In the genomic region with DNA sequence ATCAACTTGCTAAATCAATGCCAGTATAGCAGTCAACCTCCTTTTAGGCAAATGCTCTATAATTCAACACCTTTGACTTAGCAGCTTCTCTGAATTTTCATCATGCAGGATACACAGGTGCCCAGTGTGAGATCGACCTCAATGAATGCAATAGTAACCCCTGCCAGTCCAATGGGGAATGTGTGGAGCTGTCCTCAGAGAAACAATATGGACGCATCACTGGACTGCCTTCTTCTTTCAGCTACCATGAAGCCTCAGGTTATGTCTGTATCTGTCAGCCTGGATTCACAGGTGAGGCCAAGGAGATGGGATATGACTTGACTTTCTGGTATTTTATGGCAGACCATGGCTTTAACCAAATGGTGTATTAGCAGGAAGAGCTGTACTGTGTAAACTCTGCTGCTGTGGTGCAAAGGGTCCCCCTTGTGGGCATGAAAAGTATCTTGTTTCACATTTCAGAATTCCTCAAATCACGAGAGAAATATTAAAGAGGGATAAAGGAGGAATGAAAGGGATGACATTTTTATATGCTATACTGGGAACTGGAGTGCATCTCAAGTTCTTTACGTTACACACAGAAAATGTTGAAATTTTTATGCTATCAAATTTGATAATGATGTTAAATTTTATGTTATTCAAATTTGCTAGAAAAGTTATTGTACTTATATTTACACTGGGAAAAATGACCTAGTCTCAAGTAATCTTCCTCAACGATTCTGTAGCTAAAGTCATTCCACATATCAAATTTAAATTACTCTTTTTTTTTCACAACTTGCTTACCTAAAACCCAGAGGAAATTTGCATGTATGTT, we compare ENCODE assay signal across 9 cellular contexts.
DNase-seq lines count a peak whose midpoint lies in the region; ATAC-seq and TF ChIP-seq lines count a peak whose summit lies in the region.
"Had no signal": no experiment of that assay in that cellular context is flagged by ENCODE, and none has a peak within 500 bp of the region (broad histone marks: within the 10 kb centered on the region; RNA-seq: fewer than 3 reads in every experiment).

No MANE protein-coding gene starts in this region.

- DNase-seq in NCI-H2196 (lab: John Stamatoyannopoulos, UW; ENCODE audit: unreplicated experiment) (peak; percentile 31), NCI-H2196 treated with DMSO at 0.1 percent for 48 hours (lab: John Stamatoyannopoulos, UW; ENCODE audit: unreplicated experiment) (no peak), LHCN-M2 (ENCODE audit: low read depth) (peak; percentile 62), SHP77 (lab: John Stamatoyannopoulos, UW) (peak; percentile 46 to 59), endodermal cell (peak; percentile 64), mesenchymal stem cell (peak; percentile 63)
- no peak for DNase-seq in activated CD8-positive, alpha-beta memory T cell treated with anti-CD3 and anti-CD28 coated beads for 24 hours

- no peaks in the 10 kb centered on the region for H3K4me1 ChIP-seq in endodermal cell (ENCODE audit: control insufficient read depth, insufficient read depth, low read length)
- H3K4me1 ChIP-seq in mesenchymal stem cell (ENCODE audit: control insufficient read depth, insufficient read depth, low read depth, low read length): no peaks in the 10 kb centered on the region

- H3K36me3 ChIP-seq in endodermal cell (ENCODE audit: control insufficient read depth, insufficient read depth, low read length): no peaks in the 10 kb centered on the region
- H3K36me3 ChIP-seq in mesenchymal stem cell (ENCODE audit: control insufficient read depth in 1 of 2, insufficient read depth in 2 of 2, low read depth in 1 of 2, low read length in 2 of 2): no peaks in the 10 kb centered on the region

- H3K4me2 ChIP-seq in mesenchymal stem cell (ENCODE audit: low read length, poor library complexity, severe bottlenecking): no peak overlapping the region

- H3K18ac ChIP-seq in mesenchymal stem cell (ENCODE audit: low read depth in 1 of 2, low read length in 2 of 2): no peak overlapping the region

- no peaks in the 10 kb centered on the region for H3K27me3 Mint-ChIP-seq in endodermal cell (ENCODE audit: insufficient read depth)
- H3K27me3 Mint-ChIP-seq: stimulated activated naive CD8-positive, alpha-beta T cell treated with anti-CD3 and anti-CD28 coated beads, Interleukin-15, Interleukin-2, amounts not matched to agents 100 ng/mL and 50 ng/mL, for 24 hours had no signal

- H3K9me3 ChIP-seq in endodermal cell (ENCODE audit: control insufficient read depth, low read length) (no peaks in the 10 kb centered on the region), mesenchymal stem cell (ENCODE audit: control insufficient read depth, low read length) (no peaks in the 10 kb centered on the region)

- no peak overlapping the region for H3K27ac ChIP-seq in endodermal cell (ENCODE audit: low read depth, low read length)
- H3K27ac ChIP-seq in mesenchymal stem cell (ENCODE audit: low read length, poor library complexity, severe bottlenecking): no peak overlapping the region

- WGBS in endodermal cell (ENCODE audit: insufficient coverage in 1 of 2, insufficient read length in 1 of 2), 2 experiments: 71 to 74% methylated on average over 2 to 5 of the region's 5 CpGs
- 79% methylated on average over 3 of the region's 5 CpGs for WGBS in mesenchymal stem cell

- H2BK120ac ChIP-seq in mesenchymal stem cell (ENCODE audit: low read depth, low read length): no peak overlapping the region

- H3K27me3 ChIP-seq in endodermal cell (ENCODE audit: control insufficient read depth, insufficient read depth, low read length, poor library complexity, severe bottlenecking): no peaks in the 10 kb centered on the region
- H3K27me3 ChIP-seq in mesenchymal stem cell (ENCODE audit: control insufficient read depth in 1 of 2, insufficient read depth in 1 of 2, low read length in 2 of 2): no peaks in the 10 kb centered on the region

- peak; percentile 91 for TF ChIP-seq CTCF in endodermal cell (conservative IDR thresholded peaks at IDR 0.05)

- H3K9me3 Mint-ChIP-seq in endodermal cell: no peaks in the 10 kb centered on the region
- H3K9me3 Mint-ChIP-seq: stimulated activated naive CD8-positive, alpha-beta T cell treated with anti-CD3 and anti-CD28 coated beads, Interleukin-15, Interleukin-2, amounts not matched to agents 100 ng/mL and 50 ng/mL, for 24 hours had no signal

- no peaks in the 10 kb centered on the region for H3K79me1 ChIP-seq in mesenchymal stem cell (replicated peaks; ENCODE audit: low read length, poor library complexity, severe bottlenecking)

- peak; percentile 70 for ATAC-seq in GM21576 (IDR thresholded peaks at IDR 0.05; ENCODE audit: unreplicated experiment)

- no peaks in the 10 kb centered on the region for H3K36me3 Mint-ChIP-seq in endodermal cell (ENCODE audit: low read depth)

- H2BK15ac ChIP-seq in mesenchymal stem cell (ENCODE audit: low read depth, poor library complexity, severe bottlenecking): no peak overlapping the region

- H4K91ac ChIP-seq in mesenchymal stem cell (ENCODE audit: low read length): no peak overlapping the region

- no peak overlapping the region for H2BK5ac ChIP-seq in mesenchymal stem cell (ENCODE audit: low read depth, low read length, poor library complexity, severe bottlenecking)

- no peaks in the 10 kb centered on the region for H3K4me1 Mint-ChIP-seq in endodermal cell

- no peak overlapping the region for H3K14ac ChIP-seq in mesenchymal stem cell (ENCODE audit: low read length in 2 of 2)

- no peak overlapping the region for H2AFZ ChIP-seq in mesenchymal stem cell (ENCODE audit: low read depth, low read length)

- no peak overlapping the region for H3K9ac ChIP-seq in endodermal cell (ENCODE audit: extremely low read depth, low read length, poor library complexity, severe bottlenecking)
- H3K9ac ChIP-seq in mesenchymal stem cell (ENCODE audit: low read length): no peak overlapping the region

- no peak overlapping the region for H3K4me3 ChIP-seq in endodermal cell (ENCODE audit: low read length)
- H3K4me3 ChIP-seq in mesenchymal stem cell (ENCODE audit: insufficient read depth in 1 of 2, low read depth in 1 of 2, low read length in 2 of 2): no peak overlapping the region

- H3K23ac ChIP-seq in mesenchymal stem cell (ENCODE audit: low read length in 2 of 2): no peak overlapping the region

- H2AK5ac ChIP-seq in mesenchymal stem cell (ENCODE audit: low read length, severe bottlenecking): no peak overlapping the region

- H3K27ac Mint-ChIP-seq in endodermal cell: no peak overlapping the region
- H3K27ac Mint-ChIP-seq: stimulated activated naive CD8-positive, alpha-beta T cell treated with anti-CD3 and anti-CD28 coated beads, Interleukin-15, Interleukin-2, amounts not matched to agents 100 ng/mL and 50 ng/mL, for 24 hours had no signal

- no peak overlapping the region for H3K4ac ChIP-seq in mesenchymal stem cell (ENCODE audit: low read depth in 1 of 2, low read length in 2 of 2)

- no peak overlapping the region for H4K8ac ChIP-seq in mesenchymal stem cell (ENCODE audit: low read length)

- no peak overlapping the region for H3K4me3 Mint-ChIP-seq in endodermal cell
- H3K4me3 Mint-ChIP-seq: stimulated activated naive CD8-positive, alpha-beta T cell treated with anti-CD3 and anti-CD28 coated beads, Interleukin-15, Interleukin-2, amounts not matched to agents 100 ng/mL and 50 ng/mL, for 24 hours had no signal

- H2BK12ac ChIP-seq in mesenchymal stem cell (ENCODE audit: low read length in 2 of 2): no peak overlapping the region

Comparison
In these comparisons a context has a peak if more than half of its experiments do, and no peak if none do; other contexts are left out.
1. DNase-seq: peak in NCI-H2196 (single experiment), LHCN-M2 (single experiment), SHP77 (2 of 2), endodermal cell (single experiment) and mesenchymal stem cell (single experiment); none in NCI-H2196 treated with DMSO at 0.1 percent for 48 hours (single experiment) and activated CD8-positive, alpha-beta memory T cell treated with anti-CD3 and anti-CD28 coated beads for 24 hours (single experiment).